In genomic region chr1:65168867-65169266, GRCh38 we compare ENCODE assay signal across 29 cellular contexts.
"Had no signal": no experiment of that assay in that cellular context is flagged by ENCODE, and none has a peak within 500 bp of the region (broad histone marks: within the 10 kb centered on the region; RNA-seq: fewer than 3 reads in every experiment).

No MANE protein-coding gene starts in this region.

- DNase-seq: activated CD4-positive, alpha-beta memory T cell treated with anti-CD3 and anti-CD28 coated beads, Interleukin-2, amount 10 ng/mL, durations not matched to agents 7 days and 5 days; activated CD4-positive, alpha-beta T cell treated with anti-CD3 and anti-CD28 coated beads for 1 hour; activated CD4-positive, alpha-beta T cell treated with anti-CD3 and anti-CD28 coated beads, Interleukin-2, amount 10 ng/mL, durations not matched to agents 7 days and 5 days; activated CD8-positive, alpha-beta memory T cell treated with anti-CD3 and anti-CD28 coated beads, Interleukin-2, amount 50 U/mL, for 48 hours; activated gamma-delta T cell; activated naive CD4-positive, alpha-beta T cell treated with anti-CD3 and anti-CD28 coated beads, Interleukin-2, amount 10 ng/mL, durations not matched to agents 7 days and 5 days; activated naive CD8-positive, alpha-beta T cell treated with anti-CD3 and anti-CD28 coated beads, Interleukin-2, amount 10 ng/mL, durations not matched to agents 7 days and 5 days; activated T-cell treated with anti-CD3 and anti-CD28 coated beads, Interleukin-2, amount 50 U/mL, for 24 hours; amniotic stem cell; brain microvascular endothelial cell; caudate nucleus; cortex of kidney; head of caudate nucleus; hypothalamus; left lung; naive B cell; nephron progenitor cell; sigmoid colon; small intestine; stimulated activated CD4-positive, alpha-beta T cell treated with anti-CD3 and anti-CD28 coated beads, Interleukin-4, amount 100 ng/mL, for 24 hours; substantia nigra; T-helper 2 cell had no signal

- H3K36me3 ChIP-seq: brain microvascular endothelial cell, gastroesophageal sphincter, left lung, neutrophil, sigmoid colon had no signal

- FAIRE-seq: astrocyte, endothelial cell of umbilical vein, small intestine had no signal

- H3K4me3 ChIP-seq: gastroesophageal sphincter, left lung, sigmoid colon had no signal

- H3K4me3 Mint-ChIP-seq: activated CD4-positive, alpha-beta memory T cell treated with anti-CD3 and anti-CD28 coated beads, Interleukin-2, amount 10 ng/mL, durations not matched to agents 7 days and 5 days; activated CD4-positive, alpha-beta T cell treated with anti-CD3 and anti-CD28 coated beads, Interleukin-2, amount 10 ng/mL, durations not matched to agents 7 days and 5 days; activated naive CD4-positive, alpha-beta T cell treated with anti-CD3 and anti-CD28 coated beads, Interleukin-2, amount 10 ng/mL, durations not matched to agents 7 days and 5 days; activated naive CD8-positive, alpha-beta T cell treated with anti-CD3 and anti-CD28 coated beads, Interleukin-2, amount 10 ng/mL, durations not matched to agents 7 days and 5 days; activated T-cell treated with anti-CD3 and anti-CD28 coated beads, Interleukin-2, amount 50 U/mL, for 24 hours; mesothelial cell of epicardium; naive B cell; nephron progenitor cell; stimulated activated effector memory CD8-positive, alpha-beta T cell treated with anti-CD3 and anti-CD28 coated beads, Interleukin-12 subunit alpha, Interleukin-12 subunit beta, amount 100 ng/mL, for 72 hours; stimulated activated naive CD8-positive, alpha-beta T cell treated with anti-CD3 and anti-CD28 coated beads, Interleukin-15, Interleukin-2, amounts not matched to agents 100 ng/mL and 50 ng/mL, for 24 hours had no signal

- H3K27ac Mint-ChIP-seq: activated CD4-positive, alpha-beta memory T cell treated with anti-CD3 and anti-CD28 coated beads, Interleukin-2, amount 10 ng/mL, durations not matched to agents 7 days and 5 days; activated CD4-positive, alpha-beta T cell treated with anti-CD3 and anti-CD28 coated beads, Interleukin-2, amount 10 ng/mL, durations not matched to agents 7 days and 5 days; activated naive CD4-positive, alpha-beta T cell treated with anti-CD3 and anti-CD28 coated beads, Interleukin-2, amount 10 ng/mL, durations not matched to agents 7 days and 5 days; activated naive CD8-positive, alpha-beta T cell treated with anti-CD3 and anti-CD28 coated beads, Interleukin-2, amount 10 ng/mL, durations not matched to agents 7 days and 5 days; activated T-cell treated with anti-CD3 and anti-CD28 coated beads, Interleukin-2, amount 50 U/mL, for 24 hours; mesothelial cell of epicardium; naive B cell; nephron progenitor cell; stimulated activated effector memory CD8-positive, alpha-beta T cell treated with anti-CD3 and anti-CD28 coated beads, Interleukin-12 subunit alpha, Interleukin-12 subunit beta, amount 100 ng/mL, for 72 hours; stimulated activated naive CD8-positive, alpha-beta T cell treated with anti-CD3 and anti-CD28 coated beads, Interleukin-15, Interleukin-2, amounts not matched to agents 100 ng/mL and 50 ng/mL, for 24 hours had no signal

- H3K36me3 Mint-ChIP-seq: mesothelial cell of epicardium, naive B cell had no signal

- H3K9me3 Mint-ChIP-seq: activated CD4-positive, alpha-beta memory T cell treated with anti-CD3 and anti-CD28 coated beads, Interleukin-2, amount 10 ng/mL, durations not matched to agents 7 days and 5 days; activated CD4-positive, alpha-beta T cell treated with anti-CD3 and anti-CD28 coated beads, Interleukin-2, amount 10 ng/mL, durations not matched to agents 7 days and 5 days; activated naive CD4-positive, alpha-beta T cell treated with anti-CD3 and anti-CD28 coated beads, Interleukin-2, amount 10 ng/mL, durations not matched to agents 7 days and 5 days; activated naive CD8-positive, alpha-beta T cell treated with anti-CD3 and anti-CD28 coated beads, Interleukin-2, amount 10 ng/mL, durations not matched to agents 7 days and 5 days; activated T-cell treated with anti-CD3 and anti-CD28 coated beads, Interleukin-2, amount 50 U/mL, for 24 hours; mesothelial cell of epicardium; nephron progenitor cell; stimulated activated effector memory CD8-positive, alpha-beta T cell treated with anti-CD3 and anti-CD28 coated beads, Interleukin-12 subunit alpha, Interleukin-12 subunit beta, amount 100 ng/mL, for 72 hours; stimulated activated naive CD8-positive, alpha-beta T cell treated with anti-CD3 and anti-CD28 coated beads, Interleukin-15, Interleukin-2, amounts not matched to agents 100 ng/mL and 50 ng/mL, for 24 hours had no signal

- H3K4me1 Mint-ChIP-seq: activated naive CD4-positive, alpha-beta T cell treated with anti-CD3 and anti-CD28 coated beads, Interleukin-2, amount 10 ng/mL, durations not matched to agents 7 days and 5 days had no signal

- H3K27ac ChIP-seq: brain microvascular endothelial cell, gastroesophageal sphincter, left lung, neutrophil, sigmoid colon had no signal

- H3K27me3 Mint-ChIP-seq: activated CD4-positive, alpha-beta memory T cell treated with anti-CD3 and anti-CD28 coated beads, Interleukin-2, amount 10 ng/mL, durations not matched to agents 7 days and 5 days; activated naive CD4-positive, alpha-beta T cell treated with anti-CD3 and anti-CD28 coated beads, Interleukin-2, amount 10 ng/mL, durations not matched to agents 7 days and 5 days; activated naive CD8-positive, alpha-beta T cell treated with anti-CD3 and anti-CD28 coated beads, Interleukin-2, amount 10 ng/mL, durations not matched to agents 7 days and 5 days; stimulated activated naive CD8-positive, alpha-beta T cell treated with anti-CD3 and anti-CD28 coated beads, Interleukin-15, Interleukin-2, amounts not matched to agents 100 ng/mL and 50 ng/mL, for 24 hours had no signal

- H3K27me3 ChIP-seq: brain microvascular endothelial cell, gastroesophageal sphincter, left lung, neutrophil, sigmoid colon had no signal

- ATAC-seq: gastroesophageal sphincter; left lung; stimulated activated effector memory CD8-positive, alpha-beta T cell treated with anti-CD3 and anti-CD28 coated beads, Interleukin-12 subunit alpha, Interleukin-12 subunit beta, amount 100 ng/mL, for 72 hours had no signal

- H3K9me3 ChIP-seq: gastroesophageal sphincter, left lung, neutrophil, sigmoid colon had no signal
